In genomic region chr6:88870728-88871330, GRCh38 we compare ENCODE assay signal across 8 cellular contexts.
DNase-seq lines count a peak whose midpoint lies in the region; ATAC-seq and TF ChIP-seq lines count a peak whose summit lies in the region.

No MANE protein-coding gene starts in this region.

- no peak overlapping the region for H3K4me3 ChIP-seq in DND-41 (ENCODE audit: low read depth in 1 of 2, low read length in 2 of 2)
- H3K4me3 ChIP-seq in MM.1S (ENCODE audit: low read length), result no peak overlapping the region
- H3K4me3 ChIP-seq in mucosa of descending colon, result no peak overlapping the region
- H3K4me3 ChIP-seq in lower leg skin (ENCODE audit: low read depth, poor library complexity, severe bottlenecking), result no peak overlapping the region

- no peaks in the 10 kb centered on the region for H3K79me2 ChIP-seq in DND-41 (ENCODE audit: insufficient read depth, low read length)
- H3K79me2 ChIP-seq in MM.1S (ENCODE audit: low read length), result 0 out of 2 replicates have a peak, but pooled peaks cover 6% of the 10 kb centered on the region

- H3K36me3 ChIP-seq in DND-41 (ENCODE audit: insufficient read depth, low read length), result peaks cover 4% of the 10 kb centered on the region; the same call in 1 of the 2 replicates
- H3K36me3 ChIP-seq in MM.1S (replicated peaks; ENCODE audit: insufficient read depth, low read length), result no peaks in the 10 kb centered on the region
- no peaks in the 10 kb centered on the region for H3K36me3 ChIP-seq in mucosa of descending colon (ENCODE audit: low read depth)

- no peaks in the 10 kb centered on the region for H3K27me3 Mint-ChIP-seq in effector memory CD8-positive, alpha-beta T cell

- H3K4me1 ChIP-seq in DND-41 (ENCODE audit: insufficient read depth, low read length), result peaks cover 4% of the 10 kb centered on the region; the same call in 1 of the 2 replicates
- peaks cover 6% of the 10 kb centered on the region; the same call in 1 of the 2 replicates for H3K4me1 ChIP-seq in MM.1S (ENCODE audit: low read length)
- peaks cover 19% of the 10 kb centered on the region for H3K4me1 ChIP-seq in mucosa of descending colon (ENCODE audit: low read depth)

- intact Hi-C loops in mucosa of descending colon (cut with DNase I, micrococcal nuclease) (no loop called here), lower leg skin (cut with DNase I; ENCODE audit: low total_unique reads) (no loop called here)

- H3K27ac Mint-ChIP-seq in effector memory CD8-positive, alpha-beta T cell, result no peak overlapping the region

- H3K27ac ChIP-seq in 22Rv1 (no peak overlapping the region), DND-41 (ENCODE audit: low read length) (no peak overlapping the region), MM.1S (ENCODE audit: low read length) (no peak overlapping the region)

- no peak overlapping the region for H3K4me2 ChIP-seq in DND-41 (ENCODE audit: insufficient read depth, low read length)
- H3K4me2 ChIP-seq in MM.1S (ENCODE audit: low read depth, low read length), result no peak overlapping the region

- WGBS in lower leg skin, 2 donors, result 6 to 10% methylated on average over 1 of the region's 1 CpG

- H3F3A ChIP-seq in MM.1S (ENCODE audit: insufficient read depth, low read length), result no peaks in the 10 kb centered on the region

- TF ChIP-seq CTCF in 22Rv1 (IDR thresholded peaks at IDR 0.05), result peak; percentile 81
- TF ChIP-seq CTCF in DND-41 (IDR thresholded peaks at IDR 0.05; ENCODE audit: borderline replicate concordance, extremely low read depth, low read length, poor library complexity, severe bottlenecking), result peak; percentile 75
- peak; percentile 65 for TF ChIP-seq CTCF in MM.1S (IDR thresholded peaks at IDR 0.05; ENCODE audit: low read length)
- TF ChIP-seq CTCF in mucosa of descending colon (IDR thresholded peaks at IDR 0.05), result no peak
- TF ChIP-seq CTCF in lower leg skin (IDR thresholded peaks at IDR 0.05), result no peak

- peaks cover 5 to 13% of the 10 kb centered on the region in 2 donors for H3K4me1 Mint-ChIP-seq in effector memory CD8-positive, alpha-beta T cell (ENCODE audit: low read depth in 2 of 2)

- H2AFZ ChIP-seq in DND-41 (ENCODE audit: low read depth, low read length), result no peak overlapping the region
- no peak overlapping the region for H2AFZ ChIP-seq in MM.1S (ENCODE audit: low read length)

- no peaks in the 10 kb centered on the region for H3K9me3 Mint-ChIP-seq in effector memory CD8-positive, alpha-beta T cell

- no peaks in the 10 kb centered on the region for H3K27me3 ChIP-seq in DND-41 (ENCODE audit: insufficient read depth, low read length, poor library complexity)
- no peaks in the 10 kb centered on the region for H3K27me3 ChIP-seq in MM.1S (replicated peaks; ENCODE audit: insufficient read depth, low read length)

- H3K4me3 Mint-ChIP-seq in effector memory CD8-positive, alpha-beta T cell, result no peak overlapping the region

- peak; percentile 37 for DNase-seq in DND-41
- peak; percentile 61 for DNase-seq in MM.1S
- DNase-seq in T follicular helper cell (ENCODE audit: low read depth), result peak; percentile 27
- peak; percentile 39 to 51 (median 43) for DNase-seq in effector memory CD8-positive, alpha-beta T cell
- DNase-seq in mucosa of descending colon, result peak in 1 of 3 donors; percentile 82
- DNase-seq in lower leg skin (ENCODE audit: low spot score in 2 of 2), result no peak

- ATAC-seq in DND-41 (ENCODE audit: insufficient read depth, low read depth), result peak; percentile 62
- ATAC-seq in effector memory CD8-positive, alpha-beta T cell (replicated peaks), result peak; percentile 46
- ATAC-seq in mucosa of descending colon, result peak; percentile 68
- no peak for ATAC-seq in HG03354 (IDR thresholded peaks at IDR 0.05; ENCODE audit: poor library complexity, severe bottlenecking, unreplicated experiment)

- H3K36me3 Mint-ChIP-seq in effector memory CD8-positive, alpha-beta T cell (ENCODE audit: insufficient read depth), result peaks cover 3% of the 10 kb centered on the region

- no peak overlapping the region for H3K9ac ChIP-seq in DND-41 (ENCODE audit: low read depth, low read length)
- no peak overlapping the region for H3K9ac ChIP-seq in MM.1S (ENCODE audit: low read length)

- no peaks in the 10 kb centered on the region for H3K9me2 ChIP-seq in MM.1S (replicated peaks; ENCODE audit: insufficient read depth, low read length)

- H4K20me1 ChIP-seq in DND-41 (ENCODE audit: insufficient read depth, low read length) (no peaks in the 10 kb centered on the region), MM.1S (ENCODE audit: insufficient read depth, low read length) (no peaks in the 10 kb centered on the region)

- H3K9me3 ChIP-seq in DND-41 (ENCODE audit: insufficient read depth, low read length, severe bottlenecking), result no peaks in the 10 kb centered on the region
- H3K9me3 ChIP-seq in MM.1S (replicated peaks; ENCODE audit: insufficient read depth, low read length), result no peaks in the 10 kb centered on the region
- no peaks in the 10 kb centered on the region for H3K9me3 ChIP-seq in mucosa of descending colon

- TF ChIP-seq POLR2A in lower leg skin (IDR thresholded peaks at IDR 0.05), result no peak

Comparison
In these comparisons a context has a peak if more than half of its experiments do, and no peak if none do; other contexts are left out.
1. CTCF ChIP-seq: peak in 22Rv1 (single experiment), DND-41 (single experiment) and MM.1S (single experiment); none in mucosa of descending colon (single experiment) and lower leg skin (0 of 3).
2. DNase-seq: peak in DND-41 (single experiment), MM.1S (single experiment), T follicular helper cell (single experiment) and effector memory CD8-positive, alpha-beta T cell (3 of 3); none in lower leg skin (0 of 2).